ENCODE assay signal across 19 cellular contexts in genomic region chr2:69962986-69963730, GRCh38.
"Had no signal": no experiment of that assay in that cellular context is flagged by ENCODE, and none has a peak within 500 bp of the region (broad histone marks: within the 10 kb centered on the region; RNA-seq: fewer than 3 reads in every experiment).

No MANE protein-coding gene starts in this region.

- H3K27me3 ChIP-seq: dorsolateral prefrontal cortex, gastrocnemius medialis, heart right ventricle, spleen, tibial artery, upper lobe of left lung, vagina had no signal

- DNase-seq: effector CD8-positive, alpha-beta T cell; gastrocnemius medialis; heart right ventricle; hypothalamus; mammary epithelial cell; midbrain; spleen; stimulated activated CD4-positive, alpha-beta T cell treated with anti-CD3 and anti-CD28 coated beads, Interleukin-15, amount 100 ng/mL, for 24 hours; stimulated activated CD4-positive, alpha-beta T cell treated with anti-CD3 and anti-CD28 coated beads, Interleukin-1b, Interleukin-23, amount 100 ng/mL, for 48 hours; stimulated activated CD4-positive, alpha-beta T cell treated with anti-CD3 and anti-CD28 coated beads, Interleukin-4, amount 100 ng/mL, for 24 hours had no signal

- H3K27me3 Mint-ChIP-seq: natural killer cell treated with Interleukin-12 subunit alpha and Interleukin-12 subunit beta and Interleukin-15 and Interleukin-18, amount 100 ng/mL, for 72 hours; stimulated activated memory B cell treated with anti-CD40 and anti-IgM and Interleukin-4, amounts not matched to agents 10 μg/mL and 1 μg/mL and 100 μg/mL, for 72 hours; stimulated activated naive CD8-positive, alpha-beta T cell treated with anti-CD3 and anti-CD28 coated beads, Interleukin-15, Interleukin-2, amounts not matched to agents 100 ng/mL and 50 ng/mL, for 24 hours had no signal

- H3K36me3 ChIP-seq: gastrocnemius medialis, heart right ventricle, upper lobe of left lung, vagina had no signal

- H3K4me1 ChIP-seq: heart right ventricle, spleen, tibial artery, upper lobe of left lung, vagina had no signal

- H3K27ac ChIP-seq: coronary artery, gastrocnemius medialis, heart right ventricle, spleen, tibial artery, upper lobe of left lung, vagina had no signal

- H3K4me3 Mint-ChIP-seq: natural killer cell treated with Interleukin-12 subunit alpha and Interleukin-12 subunit beta and Interleukin-15 and Interleukin-18, amount 100 ng/mL, for 72 hours; stimulated activated memory B cell treated with anti-CD40 and anti-IgM and Interleukin-4, amounts not matched to agents 10 μg/mL and 1 μg/mL and 100 μg/mL, for 72 hours; stimulated activated naive CD8-positive, alpha-beta T cell treated with anti-CD3 and anti-CD28 coated beads, Interleukin-15, Interleukin-2, amounts not matched to agents 100 ng/mL and 50 ng/mL, for 24 hours had no signal

- H3K27ac Mint-ChIP-seq: natural killer cell treated with Interleukin-12 subunit alpha and Interleukin-12 subunit beta and Interleukin-15 and Interleukin-18, amount 100 ng/mL, for 72 hours; stimulated activated memory B cell treated with anti-CD40 and anti-IgM and Interleukin-4, amounts not matched to agents 10 μg/mL and 1 μg/mL and 100 μg/mL, for 72 hours; stimulated activated naive CD8-positive, alpha-beta T cell treated with anti-CD3 and anti-CD28 coated beads, Interleukin-15, Interleukin-2, amounts not matched to agents 100 ng/mL and 50 ng/mL, for 24 hours had no signal

- H3K9me3 Mint-ChIP-seq: natural killer cell treated with Interleukin-12 subunit alpha and Interleukin-12 subunit beta and Interleukin-15 and Interleukin-18, amount 100 ng/mL, for 72 hours; stimulated activated memory B cell treated with anti-CD40 and anti-IgM and Interleukin-4, amounts not matched to agents 10 μg/mL and 1 μg/mL and 100 μg/mL, for 72 hours; stimulated activated naive CD8-positive, alpha-beta T cell treated with anti-CD3 and anti-CD28 coated beads, Interleukin-15, Interleukin-2, amounts not matched to agents 100 ng/mL and 50 ng/mL, for 24 hours had no signal

- H3K9me3 ChIP-seq: gastrocnemius medialis, heart right ventricle, spleen, tibial artery, upper lobe of left lung, vagina had no signal

- FAIRE-seq: islet of Langerhans had no signal

- H3K4me3 ChIP-seq: coronary artery, dorsolateral prefrontal cortex, gastrocnemius medialis, heart right ventricle, spleen, tibial artery, upper lobe of left lung, vagina had no signal

- H3K36me3 Mint-ChIP-seq: natural killer cell treated with Interleukin-12 subunit alpha and Interleukin-12 subunit beta and Interleukin-15 and Interleukin-18, amount 100 ng/mL, for 72 hours; stimulated activated memory B cell treated with anti-CD40 and anti-IgM and Interleukin-4, amounts not matched to agents 10 μg/mL and 1 μg/mL and 100 μg/mL, for 72 hours had no signal
